3 cellular contexts compared by ENCODE assay signal in genomic region chrX:119647552-119648420, GRCh38.
A peak's percentile ranks its signal among the peaks of the same experiment; 100 is the strongest.
TF ChIP-seq lines count a peak whose summit lies in the region.

No MANE protein-coding gene starts in this region.

TF ChIP-seq in GM12878, 131 proteins besides CTCF, POLR2A, EP300 and RAD21 (continues in another document):
- TF ChIP-seq ESRRA (IDR thresholded peaks at IDR 0.05; ENCODE audit: low read length) (no peak), SMAD5 (IDR thresholded peaks at IDR 0.05; ENCODE audit: low read depth) (0 out of 2 replicates have a peak, but pooled peaks have one; percentile 14), MTA3 (IDR thresholded peaks at IDR 0.05; ENCODE audit: borderline replicate concordance, low read length) (0 out of 2 replicates have a peak, but pooled peaks have one; percentile 73), MXI1 (IDR thresholded peaks at IDR 0.05; ENCODE audit: low read depth, low read length) (peak; percentile 78; the same call in 1 of the 2 replicates), ZNF207 (IDR thresholded peaks at IDR 0.05; ENCODE audit: borderline replicate concordance) (peak; percentile 76; the same call in 1 of the 2 replicates)
- TF ChIP-seq, protein P1, sequence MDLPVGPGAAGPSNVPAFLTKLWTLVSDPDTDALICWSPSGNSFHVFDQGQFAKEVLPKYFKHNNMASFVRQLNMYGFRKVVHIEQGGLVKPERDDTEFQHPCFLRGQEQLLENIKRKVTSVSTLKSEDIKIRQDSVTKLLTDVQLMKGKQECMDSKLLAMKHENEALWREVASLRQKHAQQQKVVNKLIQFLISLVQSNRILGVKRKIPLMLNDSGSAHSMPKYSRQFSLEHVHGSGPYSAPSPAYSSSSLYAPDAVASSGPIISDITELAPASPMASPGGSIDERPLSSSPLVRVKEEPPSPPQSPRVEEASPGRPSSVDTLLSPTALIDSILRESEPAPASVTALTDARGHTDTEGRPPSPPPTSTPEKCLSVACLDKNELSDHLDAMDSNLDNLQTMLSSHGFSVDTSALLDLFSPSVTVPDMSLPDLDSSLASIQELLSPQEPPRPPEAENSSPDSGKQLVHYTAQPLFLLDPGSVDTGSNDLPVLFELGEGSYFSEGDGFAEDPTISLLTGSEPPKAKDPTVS (IDR thresholded peaks at IDR 0.05; ENCODE audit: low read depth, low read length), result no peak
- TF ChIP-seq, protein P2, sequence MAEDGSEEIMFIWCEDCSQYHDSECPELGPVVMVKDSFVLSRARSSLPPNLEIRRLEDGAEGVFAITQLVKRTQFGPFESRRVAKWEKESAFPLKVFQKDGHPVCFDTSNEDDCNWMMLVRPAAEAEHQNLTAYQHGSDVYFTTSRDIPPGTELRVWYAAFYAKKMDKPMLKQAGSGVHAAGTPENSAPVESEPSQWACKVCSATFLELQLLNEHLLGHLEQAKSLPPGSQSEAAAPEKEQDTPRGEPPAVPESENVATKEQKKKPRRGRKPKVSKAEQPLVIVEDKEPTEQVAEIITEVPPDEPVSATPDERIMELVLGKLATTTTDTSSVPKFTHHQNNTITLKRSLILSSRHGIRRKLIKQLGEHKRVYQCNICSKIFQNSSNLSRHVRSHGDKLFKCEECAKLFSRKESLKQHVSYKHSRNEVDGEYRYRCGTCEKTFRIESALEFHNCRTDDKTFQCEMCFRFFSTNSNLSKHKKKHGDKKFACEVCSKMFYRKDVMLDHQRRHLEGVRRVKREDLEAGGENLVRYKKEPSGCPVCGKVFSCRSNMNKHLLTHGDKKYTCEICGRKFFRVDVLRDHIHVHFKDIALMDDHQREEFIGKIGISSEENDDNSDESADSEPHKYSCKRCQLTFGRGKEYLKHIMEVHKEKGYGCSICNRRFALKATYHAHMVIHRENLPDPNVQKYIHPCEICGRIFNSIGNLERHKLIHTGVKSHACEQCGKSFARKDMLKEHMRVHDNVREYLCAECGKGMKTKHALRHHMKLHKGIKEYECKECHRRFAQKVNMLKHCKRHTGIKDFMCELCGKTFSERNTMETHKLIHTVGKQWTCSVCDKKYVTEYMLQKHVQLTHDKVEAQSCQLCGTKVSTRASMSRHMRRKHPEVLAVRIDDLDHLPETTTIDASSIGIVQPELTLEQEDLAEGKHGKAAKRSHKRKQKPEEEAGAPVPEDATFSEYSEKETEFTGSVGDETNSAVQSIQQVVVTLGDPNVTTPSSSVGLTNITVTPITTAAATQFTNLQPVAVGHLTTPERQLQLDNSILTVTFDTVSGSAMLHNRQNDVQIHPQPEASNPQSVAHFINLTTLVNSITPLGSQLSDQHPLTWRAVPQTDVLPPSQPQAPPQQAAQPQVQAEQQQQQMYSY (CRISPR knock-in tag; IDR thresholded peaks at IDR 0.05), result no peak

TF ChIP-seq in WTC11, 78 proteins besides CTCF, POLR2A, EP300 and RAD21:
- TF ChIP-seq ZNF423 (CRISPR knock-in tag; IDR thresholded peaks at IDR 0.05) (no peak), IRF2 (CRISPR knock-in tag; IDR thresholded peaks at IDR 0.05; ENCODE audit: borderline replicate concordance, low read depth) (no peak), GABPB1 (CRISPR knock-in tag; IDR thresholded peaks at IDR 0.05) (no peak), TEAD1 (CRISPR knock-in tag; IDR thresholded peaks at IDR 0.05) (no peak), GTF2I (CRISPR knock-in tag; conservative IDR thresholded peaks at IDR 0.05) (no peak)
- TF ChIP-seq, protein P3, sequence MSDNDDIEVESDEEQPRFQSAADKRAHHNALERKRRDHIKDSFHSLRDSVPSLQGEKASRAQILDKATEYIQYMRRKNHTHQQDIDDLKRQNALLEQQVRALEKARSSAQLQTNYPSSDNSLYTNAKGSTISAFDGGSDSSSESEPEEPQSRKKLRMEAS (CRISPR knock-in tag; IDR thresholded peaks at IDR 0.05), result no peak

TF ChIP-seq in SK-N-SH treated with all-trans-retinoic acid at 6 μM for 48 hours, 23 proteins besides CTCF, POLR2A, EP300 and RAD21:
- no peak for TF ChIP-seq RARB (CRISPR knock-in tag; IDR thresholded peaks at IDR 0.05)
